Comparison of ENCODE assay signal across 9 cellular contexts in the genomic region with DNA sequence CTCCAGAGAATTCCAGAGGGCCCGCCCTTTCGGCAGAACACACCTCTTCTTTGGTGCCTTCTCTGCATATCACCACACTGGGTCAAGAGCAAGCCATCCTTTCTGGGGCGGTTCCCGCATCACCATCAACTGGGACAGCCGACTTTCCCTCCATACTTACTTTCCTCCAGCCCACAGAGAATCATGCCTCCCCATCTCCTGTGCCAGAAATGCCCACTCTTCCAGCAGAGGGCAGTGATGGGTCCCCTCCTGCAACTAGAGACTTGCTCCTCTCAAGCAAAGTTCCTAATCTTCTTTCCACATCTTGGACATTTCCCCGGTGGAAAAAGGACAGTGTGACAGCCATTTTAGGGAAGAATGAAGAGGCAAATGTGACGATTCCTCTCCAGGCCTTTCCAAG.
DNase-seq lines count a peak whose midpoint lies in the region; ATAC-seq and TF ChIP-seq lines count a peak whose summit lies in the region.
"Had no signal": no experiment of that assay in that cellular context is flagged by ENCODE, and none has a peak within 500 bp of the region (broad histone marks: within the 10 kb centered on the region; RNA-seq: fewer than 3 reads in every experiment).

No MANE protein-coding gene starts in this region.

- H3K36me3 ChIP-seq in Caco-2 (ENCODE audit: control insufficient read depth, insufficient read depth, low read length): no peaks in the 10 kb centered on the region

- ATAC-seq in left lobe of liver: peak; percentile 87
- peak; percentile 66 to 69 for ATAC-seq in stimulated activated naive B cell treated with anti-CD40 and anti-IgM and Interleukin-4, amounts not matched to agents 10 μg/mL and 1 μg/mL and 100 μg/mL, for 72 hours (replicated peaks)

- POLR2A ChIA-PET in Caco-2 (lab: Charles Lee): no interaction called here

- H3K36me3 Mint-ChIP-seq in Caco-2 (ENCODE audit: insufficient read depth, unreplicated experiment) (no peaks in the 10 kb centered on the region), H9 (ENCODE audit: insufficient read depth in 1 of 3, low read depth in 3 of 3) (no peaks in the 10 kb centered on the region; a peak in 1 of 7 replicates)
- H3K36me3 Mint-ChIP-seq in stimulated activated naive B cell treated with anti-CD40 and anti-IgM and Interleukin-4, amounts not matched to agents 10 μg/mL and 1 μg/mL and 100 μg/mL, for 72 hours: no peaks in the 10 kb centered on the region

- no peaks in the 10 kb centered on the region for H4K20me1 ChIP-seq in H9 (ENCODE audit: control insufficient read depth, insufficient read depth, insufficient read length)

- H3K23ac ChIP-seq in H9 (ENCODE audit: insufficient read length, low read depth, low read length): no peak overlapping the region

- no peak overlapping the region for H3K27ac ChIP-seq in H9 (ENCODE audit: insufficient read length, low read depth, low read length)
- H3K27ac ChIP-seq: skin epidermis had no signal

- H3K79me1 ChIP-seq in H9 (ENCODE audit: insufficient read depth, low read depth, low read length, poor library complexity, severe bottlenecking): no peaks in the 10 kb centered on the region

- H3K9me3 ChIP-seq in Caco-2: no peaks in the 10 kb centered on the region
- no peaks in the 10 kb centered on the region for H3K9me3 ChIP-seq in H9 (ENCODE audit: control insufficient read depth, low read depth, low read length)

- no peak overlapping the region for H3K4ac ChIP-seq in H9 (ENCODE audit: low read depth, low read length)

- H3K27me3 Mint-ChIP-seq in Caco-2 (ENCODE audit: insufficient read depth, unreplicated experiment) (peaks cover 25% of the 10 kb centered on the region), H9 (ENCODE audit: low read depth) (peaks cover 1% of the 10 kb centered on the region; the same call in 1 of the 2 replicates)
- peaks cover 28 to 32% of the 10 kb centered on the region in 2 donors for H3K27me3 Mint-ChIP-seq in stimulated activated naive B cell treated with anti-CD40 and anti-IgM and Interleukin-4, amounts not matched to agents 10 μg/mL and 1 μg/mL and 100 μg/mL, for 72 hours

- no peaks in the 10 kb centered on the region for H3K4me1 ChIP-seq in Caco-2
- H3K4me1 ChIP-seq in H9 (ENCODE audit: insufficient read depth, low read length): no peaks in the 10 kb centered on the region

- H3K56ac ChIP-seq in H9 (ENCODE audit: insufficient read length, low read depth, low read length): no peak overlapping the region

- peak; percentile 61 for DNase-seq in Caco-2
- DNase-seq in H9: peak; percentile 73
- peak; percentile 37 for DNase-seq in SK-N-DZ (ENCODE audit: low spot score)
- DNase-seq in cardiac fibroblast (ENCODE audit: low read depth in 2 of 2): peak; percentile 67 to 69
- DNase-seq in left lobe of liver (ENCODE audit: low spot score): peak; percentile 55
- DNase-seq in stimulated activated naive B cell treated with anti-CD40 and anti-IgM and Interleukin-4, amounts not matched to agents 10 μg/mL and 1 μg/mL and 100 μg/mL, for 72 hours: peak; percentile 4
- DNase-seq in NK-92 treated with Interleukin-12 subunit alpha and Interleukin-12 subunit beta, amount 100 ng/mL, for 24 hours (lab: John Stamatoyannopoulos, UW): no peak
- DNase-seq in GOT3 (lab: John Stamatoyannopoulos, UW): no peak

- H3K4me3 ChIP-seq in Caco-2 (ENCODE audit: low read depth, low read length): no peak overlapping the region
- no peak overlapping the region for H3K4me3 ChIP-seq in cardiac fibroblast (replicated peaks in 1 of 2; ENCODE audit: low read depth in 2 of 2, low read length in 2 of 2)
- H3K4me3 ChIP-seq: skin epidermis had no signal

- CTCF ChIA-PET in Caco-2 (lab: Charles Lee): no interaction called here

- H3K4me1 Mint-ChIP-seq in Caco-2 (ENCODE audit: low read depth, unreplicated experiment) (peaks cover 4% of the 10 kb centered on the region), H9 (0 out of 4 replicates have a peak, but pooled peaks cover 0 to 4% of the 10 kb centered on the region in 2 experiments)
- peaks cover 0 to 3% of the 10 kb centered on the region in 2 donors for H3K4me1 Mint-ChIP-seq in stimulated activated naive B cell treated with anti-CD40 and anti-IgM and Interleukin-4, amounts not matched to agents 10 μg/mL and 1 μg/mL and 100 μg/mL, for 72 hours

- BruUV-seq in Caco-2 (replicated peaks; lab: Mats Ljungman, UMichigan): no TSS peak

- no peak overlapping the region for H4K5ac ChIP-seq in H9 (ENCODE audit: insufficient read length, low read depth, low read length)

- H3K18ac ChIP-seq in H9 (ENCODE audit: insufficient read length, low read depth, low read length): no peak overlapping the region

- intact Hi-C loops in Caco-2 (cut with micrococcal nuclease; ENCODE audit: unreplicated experiment): loop anchor here (1.0 to 2.0 kb wide), 4 partner anchors 145 to 286 kb away; no protein-coding TSS in a partner anchor

- no peak overlapping the region for H3K9ac ChIP-seq in H9 (ENCODE audit: extremely low read depth, insufficient read length, low read length)

- no peaks in the 10 kb centered on the region for H3K9me3 Mint-ChIP-seq in Caco-2 (ENCODE audit: unreplicated experiment)
- H3K9me3 Mint-ChIP-seq in H9: no peaks in the 10 kb centered on the region
- no peaks in the 10 kb centered on the region for H3K9me3 Mint-ChIP-seq in stimulated activated naive B cell treated with anti-CD40 and anti-IgM and Interleukin-4, amounts not matched to agents 10 μg/mL and 1 μg/mL and 100 μg/mL, for 72 hours

- WGBS in H9 (ENCODE audit: extremely low coverage, insufficient read length, low lambda C conversion rate): no CpG with 5 or more reads among the region's 7 CpGs

- H2BK20ac ChIP-seq in H9 (ENCODE audit: low read depth, low read length, poor library complexity, severe bottlenecking): no peak overlapping the region

- H3K27ac Mint-ChIP-seq in Caco-2 (ENCODE audit: unreplicated experiment): no peak overlapping the region
- peak overlapping the region in 1 of 3 experiments; percentile 10; a peak in 2 of 7 replicates for H3K27ac Mint-ChIP-seq in H9
- no peak overlapping the region for H3K27ac Mint-ChIP-seq in stimulated activated naive B cell treated with anti-CD40 and anti-IgM and Interleukin-4, amounts not matched to agents 10 μg/mL and 1 μg/mL and 100 μg/mL, for 72 hours

- no peak overlapping the region for H3K14ac ChIP-seq in H9 (ENCODE audit: insufficient read depth, low read length)

- H4K91ac ChIP-seq in H9 (ENCODE audit: insufficient read length, low read depth, low read length): no peak overlapping the region

- no peak overlapping the region for H2AK5ac ChIP-seq in H9 (ENCODE audit: insufficient read length, low read length)

- H3K4me3 Mint-ChIP-seq in Caco-2 (ENCODE audit: unreplicated experiment) (no peak overlapping the region), H9 (no peak overlapping the region)
- no peak overlapping the region for H3K4me3 Mint-ChIP-seq in stimulated activated naive B cell treated with anti-CD40 and anti-IgM and Interleukin-4, amounts not matched to agents 10 μg/mL and 1 μg/mL and 100 μg/mL, for 72 hours

- H3K79me2 ChIP-seq in H9 (ENCODE audit: insufficient read depth, low read length): no peaks in the 10 kb centered on the region

- H3T11ph ChIP-seq in H9 (ENCODE audit: low read length): no peak overlapping the region

- no peak overlapping the region for H2BK120ac ChIP-seq in H9 (ENCODE audit: low read depth, low read length, poor library complexity, severe bottlenecking)

- H2AFZ ChIP-seq in H9 (ENCODE audit: low read length): no peak overlapping the region

- no peak overlapping the region for H2BK5ac ChIP-seq in H9 (ENCODE audit: insufficient read length, low read length)

- H2BK15ac ChIP-seq in H9 (ENCODE audit: low read depth, low read length): no peak overlapping the region

- H3K27me3 ChIP-seq in Caco-2 (replicated peaks; ENCODE audit: control insufficient read depth, insufficient read depth, low read length) (no peaks in the 10 kb centered on the region), H9 (ENCODE audit: insufficient read depth, low read length) (no peaks in the 10 kb centered on the region)

- TF ChIP-seq CTCF in Caco-2 (IDR thresholded peaks at IDR 0.05; ENCODE audit: insufficient read depth in 1 of 2, low read depth in 1 of 2, low read length in 1 of 2, severe bottlenecking in 1 of 2, unreplicated experiment in 1 of 2) (peak; percentile 44 to 81), H9 (conservative IDR thresholded peaks at IDR 0.05) (peak; percentile 80), cardiac fibroblast (IDR thresholded peaks at IDR 0.05; ENCODE audit: low read depth, low read length) (peak; percentile 74)

- no peak overlapping the region for H4K8ac ChIP-seq in H9 (replicated peaks; ENCODE audit: insufficient read length, low read depth, low read length)

- no peaks in the 10 kb centered on the region for H3K23me2 ChIP-seq in H9 (ENCODE audit: insufficient read length, low read depth, low read length, poor library complexity, severe bottlenecking)

- H2BK12ac ChIP-seq in H9 (ENCODE audit: insufficient read length, low read depth, low read length): no peak overlapping the region

- no peak overlapping the region for H3K4me2 ChIP-seq in H9 (ENCODE audit: insufficient read depth, insufficient read length, low read length)

Comparison
In these comparisons a context has a peak if more than half of its experiments do, and no peak if none do; other contexts are left out.
1. DNase-seq: peak in Caco-2 (2 of 2), H9 (single experiment), SK-N-DZ (single experiment), cardiac fibroblast (2 of 2), left lobe of liver (single experiment) and stimulated activated naive B cell treated with anti-CD40 and anti-IgM and Interleukin-4, amounts not matched to agents 10 μg/mL and 1 μg/mL and 100 μg/mL, for 72 hours (single experiment); none in NK-92 treated with Interleukin-12 subunit alpha and Interleukin-12 subunit beta, amount 100 ng/mL, for 24 hours (single experiment) and GOT3 (single experiment).
2. Peak in every context shown above with its lines, with median percentiles within 50 percentile points of each other: CTCF ChIP-seq.